ENCODE assay signal across 8 cellular contexts in the genomic region with DNA sequence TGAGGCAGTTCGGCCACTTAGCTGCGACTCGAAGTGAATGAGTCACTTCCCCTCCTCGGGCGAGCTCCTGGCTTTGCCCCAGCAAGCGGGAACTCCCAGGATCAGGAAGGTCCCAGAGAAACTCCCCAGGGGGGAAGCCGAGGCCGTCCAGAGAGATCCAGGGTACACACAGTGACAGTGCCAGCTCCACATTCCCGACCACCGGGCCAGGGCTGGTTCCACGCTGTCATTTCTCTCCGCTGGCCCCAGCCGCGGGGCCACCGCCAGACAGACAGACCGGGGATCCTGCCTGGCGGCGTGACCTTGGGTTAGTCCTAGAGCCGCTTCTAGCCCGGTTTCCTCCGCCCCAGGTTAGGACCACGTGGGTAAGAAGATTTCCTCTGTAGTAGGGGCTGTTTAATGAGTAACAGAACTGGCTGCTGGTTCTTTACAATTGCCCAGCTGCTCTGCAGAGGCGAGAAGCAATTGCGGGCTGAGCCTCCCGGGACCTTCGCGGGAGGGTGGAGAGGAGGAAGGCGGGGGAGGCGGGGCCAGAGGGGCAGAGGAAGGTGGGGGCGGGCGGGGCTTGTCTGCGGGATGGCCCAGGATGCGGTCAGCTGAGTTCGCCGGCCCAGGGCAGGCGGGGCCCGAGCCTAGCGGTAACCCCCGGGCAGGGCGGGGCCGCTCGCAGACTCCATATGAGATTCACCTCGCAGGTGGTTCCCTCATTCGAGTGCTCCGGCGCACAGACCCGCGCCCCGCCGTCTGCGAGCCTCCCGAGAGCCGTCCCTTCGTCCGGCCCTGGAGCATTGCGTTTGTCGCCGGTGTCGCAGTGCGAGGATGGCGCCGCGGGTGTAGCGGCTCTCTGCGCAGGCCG. TPM values are rescaled to one million over a fixed set of nuclear protein-coding genes. Genes with fewer than 3 reads are reported as not detected.
A peak's percentile ranks its signal among the peaks of the same experiment; 100 is the strongest.
DNase-seq lines count a peak whose midpoint lies in the region; ATAC-seq and TF ChIP-seq lines count a peak whose summit lies in the region.

UPP1 (plus strand) TSS at position 707 of the 856 bp plus-strand sequence. CDS start 5,519 bp downstream, outside the sequence.

- intact Hi-C loops in left ventricle myocardium superior (cut with micrococcal nuclease): no loop called here
- intact Hi-C loops in vagina (cut with DNase I): no loop called here

- TF ChIP-seq CTCF in GM10248 (IDR thresholded peaks at IDR 0.05; ENCODE audit: control extremely low read depth, extremely low read depth, low read depth, missing control alignments) (no peak), HFF-Myc (IDR thresholded peaks at IDR 0.05; ENCODE audit: low read depth, low read length, missing control alignments) (no peak), vagina (IDR thresholded peaks at IDR 0.05) (no peak)

- POLR2A ChIA-PET in GM10248 (lab: Yijun Ruan, JAX): interaction anchor here (0.6 to 1.0 kb wide), 2 partner anchors 16 to 61 kb away, joined by 3 to 4 read pairs; no protein-coding TSS in a partner anchor

- peaks cover 2% of the 10 kb centered on the region for H3K36me3 Mint-ChIP-seq in T-helper 17 cell (ENCODE audit: low read depth)

- CTCF ChIA-PET in GM10248 (lab: Yijun Ruan, JAX): interaction anchor here (1.2 to 2.3 kb wide), 5 partner anchors 10 to 143 kb away, joined by 3 to 8 read pairs (median 6); no protein-coding TSS in a partner anchor

- H3K4me3 ChIP-seq in HFF-Myc (replicated peaks; ENCODE audit: low read depth, low read length) (peak within 1 kb of the TSS; percentile 67), vagina (peak within 1 kb of the TSS; percentile 76 to 79)

- H3K9me3 ChIP-seq in T-helper 17 cell (ENCODE audit: control insufficient read depth, low read length, poor library complexity, severe bottlenecking) (no peaks in the 10 kb centered on the region), vagina (no peaks in the 10 kb centered on the region)

- peaks cover 55% of the 10 kb centered on the region for H3K4me1 Mint-ChIP-seq in T-helper 17 cell

- TF ChIP-seq POLR2A in vagina (IDR thresholded peaks at IDR 0.05): peak in 1 of 2 donors; percentile 70

- H3K27ac Mint-ChIP-seq in T-helper 17 cell: peak within 1 kb of the TSS; percentile 91

- H3K27ac ChIP-seq in vagina: peak within 1 kb of the TSS; percentile 90

- DNase-seq in GM10248 (ENCODE audit: extremely low spot score): peak; percentile 90
- DNase-seq in HFF-Myc (ENCODE audit: extremely low read depth, low read depth): peak; percentile 78
- DNase-seq in NAMALWA (ENCODE audit: low spot score): peak; percentile 28
- peak; percentile 79 to 88 (median 88) for DNase-seq in T-helper 17 cell
- peak in 51 of 56 donors; percentile 19 to 87 (median 66) for DNase-seq in amygdala (lab: John Stamatoyannopoulos, UW)
- peak; percentile 96 for DNase-seq in left ventricle myocardium superior
- peak; percentile 59 for DNase-seq in putamen (ENCODE audit: low spot score)
- DNase-seq in vagina (ENCODE audit: extremely low spot score in 2 of 2): peak in 1 of 2 donors; percentile 97

- H3K4me3 Mint-ChIP-seq in T-helper 17 cell: peak within 1 kb of the TSS; percentile 91

- no peaks in the 10 kb centered on the region for H3K27me3 ChIP-seq in vagina

- H3K4me1 ChIP-seq in vagina: peaks cover 32% of the 10 kb centered on the region

- peaks cover 0 to 16% of the 10 kb centered on the region in 2 donors for H3K36me3 ChIP-seq in vagina

- H3K27me3 Mint-ChIP-seq in T-helper 17 cell: no peaks in the 10 kb centered on the region

- peak; percentile 86 for ATAC-seq in T-helper 17 cell
- peak; percentile 95 for ATAC-seq in left ventricle myocardium superior

RNA-seq across cellular contexts. Expression of gene UPP1, which starts in this region (rescaled TPM):
- total RNA-seq in T-helper 17 cell (10 to 100 TPM; 72.1 to 84.6 TPM), left ventricle myocardium superior (20.9 TPM), vagina (79.8 TPM)
